Comparison of ENCODE assay signal across 18 cellular contexts in the genomic region with DNA sequence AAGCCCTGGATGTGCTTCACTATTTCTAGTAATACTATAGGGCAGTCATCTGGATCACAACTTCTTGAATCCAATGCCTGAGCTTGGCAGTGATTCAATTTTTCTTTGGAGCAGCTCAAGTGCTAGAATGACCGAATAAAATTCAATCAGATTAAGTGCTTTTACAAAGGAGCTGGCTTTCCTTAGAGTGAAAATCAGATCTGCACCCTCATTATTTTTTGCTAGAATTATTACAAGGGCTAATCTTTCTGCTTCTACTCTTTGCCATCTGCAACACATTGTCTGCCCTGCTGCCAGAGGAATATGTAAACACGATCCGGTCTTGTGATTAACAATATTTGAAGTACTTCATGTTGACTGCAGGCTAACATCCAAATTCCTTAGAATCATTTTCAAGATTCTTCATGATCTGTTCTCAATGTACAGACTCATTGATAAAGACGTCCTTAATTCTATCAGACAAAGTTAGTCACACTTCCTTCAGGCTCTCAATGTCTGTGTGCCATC.
DNase-seq lines count a peak whose midpoint lies in the region; TF ChIP-seq lines count a peak whose summit lies in the region.
"Had no signal": no experiment of that assay in that cellular context is flagged by ENCODE, and none has a peak within 500 bp of the region (broad histone marks: within the 10 kb centered on the region; RNA-seq: fewer than 3 reads in every experiment).

No MANE protein-coding gene starts in this region.

- no peak overlapping the region for H3K9ac ChIP-seq in SK-N-MC (ENCODE audit: insufficient read length)

- H3K27ac ChIP-seq in SK-N-MC (no peak overlapping the region), PC-9 (no peak overlapping the region), breast epithelium (no peak overlapping the region)
- H3K27ac ChIP-seq: thoracic aorta had no signal

- H3K4me3 ChIP-seq in SK-N-MC (peak overlapping the region; percentile 2; the same call in 1 of the 2 replicates), PC-9 (no peak overlapping the region), breast epithelium (no peak overlapping the region)
- H3K4me3 ChIP-seq: K562, thoracic aorta had no signal

- no peak for TF ChIP-seq POLR2A in breast epithelium (IDR thresholded peaks at IDR 0.05)

- H3K4me1 ChIP-seq in PC-9 (replicated peaks; ENCODE audit: insufficient read depth) (no peaks in the 10 kb centered on the region), breast epithelium (no peaks in the 10 kb centered on the region)

- no peaks in the 10 kb centered on the region for H3K9me3 ChIP-seq in SK-N-MC (ENCODE audit: low read depth, low read length)
- H3K9me3 ChIP-seq in PC-9 (ENCODE audit: insufficient read depth, low read depth), result no peaks in the 10 kb centered on the region
- no peaks in the 10 kb centered on the region for H3K9me3 ChIP-seq in breast epithelium
- H3K9me3 ChIP-seq: thoracic aorta had no signal

- H3F3A ChIP-seq in PC-9 (ENCODE audit: insufficient read depth, low read depth), result no peaks in the 10 kb centered on the region

- POLR2A ChIA-PET in PC-9 (lab: Charles Lee; ENCODE audit: unreplicated experiment), result no interaction called here

- H3K4me2 ChIP-seq in PC-9, result no peak overlapping the region

- no peak for TF ChIP-seq CTCF in PC-9 (conservative IDR thresholded peaks at IDR 0.05)
- TF ChIP-seq CTCF in breast epithelium (IDR thresholded peaks at IDR 0.05), result no peak

- no peaks in the 10 kb centered on the region for H3K27me3 ChIP-seq in PC-9 (ENCODE audit: insufficient read depth, low read depth)
- H3K27me3 ChIP-seq in breast epithelium, result no peaks in the 10 kb centered on the region

- peak; percentile 8 for DNase-seq in NCI-H345 (lab: John Stamatoyannopoulos, UW)
- no peak for DNase-seq in NCI-H345 treated with DMSO at 0.1 percent for 48 hours (lab: John Stamatoyannopoulos, UW; ENCODE audit: unreplicated experiment)
- DNase-seq in NCI-H1436 treated with DMSO at 0.1 percent for 48 hours (lab: John Stamatoyannopoulos, UW), result peak; percentile 22
- DNase-seq in SK-N-MC (ENCODE audit: low read depth, low spot score), result no peak
- DNase-seq in PC-9, result no peak
- DNase-seq in middle frontal gyrus (ENCODE audit: extremely low spot score, low spot score), result no peak
- no peak for DNase-seq in breast epithelium (ENCODE audit: low spot score in 2 of 2)
- DNase-seq: activated T-cell treated with anti-CD3 and anti-CD28 coated beads, Interleukin-2, amount 50 U/mL, for 72 hours; caudate nucleus; CD4-positive, alpha-beta memory T cell; H9; naive B cell; NCI-H1048; NCI-H2081 treated with DMSO at 0.1 percent for 48 hours; stimulated activated CD8-positive, alpha-beta memory T cell treated with anti-CD3 and anti-CD28 coated beads, Interleukin-4, amount 100 ng/mL, for 48 hours; T-helper 17 cell had no signal

- intact Hi-C loops in PC-9 (cut with micrococcal nuclease; ENCODE audit: unreplicated experiment) (no loop called here), breast epithelium (cut with DNase I; ENCODE audit: low total_unique reads) (no loop called here)

- H3K36me3 ChIP-seq in SK-N-MC (ENCODE audit: insufficient read depth, low read length) (no peaks in the 10 kb centered on the region), PC-9 (ENCODE audit: low read depth) (no peaks in the 10 kb centered on the region), breast epithelium (no peaks in the 10 kb centered on the region)
- H3K36me3 ChIP-seq: thoracic aorta had no signal

- no peak overlapping the region for H2AFZ ChIP-seq in PC-9

- no peaks in the 10 kb centered on the region for H4K20me1 ChIP-seq in PC-9 (ENCODE audit: insufficient read depth)

- no peaks in the 10 kb centered on the region for H3K79me2 ChIP-seq in PC-9 (ENCODE audit: low read depth)

- H3K9me2 ChIP-seq in PC-9 (ENCODE audit: insufficient read depth), result no peaks in the 10 kb centered on the region

- CTCF ChIA-PET in PC-9 (lab: Charles Lee), result no interaction called here

- BruUV-seq in PC-9 (replicated peaks; lab: Mats Ljungman, UMichigan), result no TSS peak

Comparison
In these comparisons a context has a peak if more than half of its experiments do, and no peak if none do; other contexts are left out.
1. DNase-seq: peak in NCI-H345 (single experiment) and NCI-H1436 treated with DMSO at 0.1 percent for 48 hours (single experiment); none in NCI-H345 treated with DMSO at 0.1 percent for 48 hours (single experiment), SK-N-MC (single experiment), PC-9 (0 of 2), middle frontal gyrus (single experiment) and breast epithelium (0 of 2).